9 cellular contexts compared by ENCODE assay signal in the genomic region with DNA sequence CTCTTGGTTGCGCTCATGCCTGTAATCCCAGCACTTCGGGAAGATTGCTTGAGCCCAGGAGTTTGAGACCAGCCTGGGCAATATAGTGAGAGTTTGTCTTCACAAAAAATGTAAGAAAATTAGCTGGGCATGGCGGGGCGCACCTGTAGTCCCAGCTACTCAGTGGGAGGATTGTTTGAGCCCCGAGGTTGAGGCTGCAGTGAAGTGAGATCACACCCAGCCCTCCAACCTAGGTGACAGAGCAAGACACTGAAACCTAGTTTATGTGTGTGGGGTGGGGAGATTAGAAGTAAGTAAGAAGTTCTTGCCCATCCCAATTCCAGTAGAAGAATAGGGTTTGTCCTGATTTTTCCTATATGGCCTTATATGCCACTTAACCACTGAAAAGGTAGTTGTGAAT. TPM values are rescaled to one million over a fixed set of nuclear protein-coding genes. Genes with fewer than 3 reads are reported as not detected.
DNase-seq lines count a peak whose midpoint lies in the region; ATAC-seq, FAIRE-seq and TF ChIP-seq lines count a peak whose summit lies in the region.
"Had no signal": no experiment of that assay in that cellular context is flagged by ENCODE, and none has a peak within 500 bp of the region (broad histone marks: within the 10 kb centered on the region; RNA-seq: fewer than 3 reads in every experiment).

No MANE protein-coding gene starts in this region.

- H3K4me3 ChIP-seq in GM23338 (peak overlapping the region; percentile 88), esophagus squamous epithelium (peak overlapping the region; percentile 78 to 100 (median 85)), skeletal muscle satellite cell (ENCODE audit: low read length) (peak overlapping the region; percentile 94), left lung (peak overlapping the region in 1 of 2 donors; percentile 86)

- no peaks in the 10 kb centered on the region for H3K9me3 ChIP-seq in T-helper 17 cell (ENCODE audit: control insufficient read depth, low read length, poor library complexity, severe bottlenecking)
- no peaks in the 10 kb centered on the region for H3K9me3 ChIP-seq in esophagus squamous epithelium
- H3K9me3 ChIP-seq in skeletal muscle satellite cell (replicated peaks; ENCODE audit: low read length) = no peaks in the 10 kb centered on the region
- H3K9me3 ChIP-seq in left lung = no peaks in the 10 kb centered on the region

- peaks cover 70% of the 10 kb centered on the region for H3K79me2 ChIP-seq in GM23338 (replicated peaks; ENCODE audit: insufficient read depth)

- no peaks in the 10 kb centered on the region for H3K27me3 ChIP-seq in GM23338 (ENCODE audit: insufficient read depth)
- no peaks in the 10 kb centered on the region for H3K27me3 ChIP-seq in esophagus squamous epithelium
- H3K27me3 ChIP-seq in skeletal muscle satellite cell (ENCODE audit: control insufficient read depth, insufficient read depth, low read length) = no peaks in the 10 kb centered on the region
- no peaks in the 10 kb centered on the region for H3K27me3 ChIP-seq in left lung

- H3K4me1 Mint-ChIP-seq in GM23338 (peaks cover 26% of the 10 kb centered on the region), T-helper 17 cell (peaks cover 53% of the 10 kb centered on the region)

- H3K27ac ChIP-seq in GM23338 (ENCODE audit: low read depth) (peak overlapping the region; percentile 88), esophagus squamous epithelium (peak overlapping the region in 3 of 4 donors; percentile 94 to 99 (median 97)), left lung (no peak overlapping the region)

- H3K9me2 ChIP-seq in GM23338 (ENCODE audit: insufficient read depth) = no peaks in the 10 kb centered on the region

- intact Hi-C loops in esophagus squamous epithelium (cut with DNase I) = no loop called here
- intact Hi-C loops in left lung (cut with DNase I) = no loop called here

- no peak for DNase-seq in GM23338 (ENCODE audit: low spot score)
- DNase-seq in T-helper 17 cell = no peak
- no peak for DNase-seq in esophagus squamous epithelium (lab: John Stamatoyannopoulos, UW)
- no peak for DNase-seq in RCC 7860 (ENCODE audit: low spot score)
- DNase-seq in SHP77 treated with DMSO at 0.1 percent for 48 hours (lab: John Stamatoyannopoulos, UW) = no peak
- no peak for DNase-seq in NCI-H2107 treated with DMSO at 0.1 percent for 48 hours (lab: John Stamatoyannopoulos, UW; ENCODE audit: unreplicated experiment)
- DNase-seq in left lung = no peak

- H2AFZ ChIP-seq in GM23338 = no peak overlapping the region

- H3K9ac ChIP-seq in skeletal muscle satellite cell (ENCODE audit: low read depth, low read length) = peak overlapping the region; percentile 99

- H3K27me3 Mint-ChIP-seq in GM23338 (ENCODE audit: insufficient read depth, low read depth, poor library complexity) (peaks cover 24% of the 10 kb centered on the region), T-helper 17 cell (no peaks in the 10 kb centered on the region)

- no peaks in the 10 kb centered on the region for H3K9me3 Mint-ChIP-seq in GM23338

- peak overlapping the region; percentile 98 for H3K4me3 Mint-ChIP-seq in GM23338
- H3K4me3 Mint-ChIP-seq in T-helper 17 cell = peak overlapping the region; percentile 99

- ATAC-seq in GM23338 = no peak
- ATAC-seq in T-helper 17 cell = no peak
- ATAC-seq in left lung = no peak

- peaks cover 63% of the 10 kb centered on the region for H3K36me3 ChIP-seq in GM23338 (ENCODE audit: insufficient read depth)
- H3K36me3 ChIP-seq in esophagus squamous epithelium = peaks cover 0 to 54% (median 6%) of the 10 kb centered on the region in 3 donors
- peaks cover 67% of the 10 kb centered on the region for H3K36me3 ChIP-seq in skeletal muscle satellite cell (ENCODE audit: insufficient read depth, low read length)
- peaks cover 6 to 55% of the 10 kb centered on the region in 2 donors for H3K36me3 ChIP-seq in left lung

- no peak for FAIRE-seq in RCC 7860 (lab: Jason Lieb, UNC)
- FAIRE-seq: islet of Langerhans had no signal

- H3K4me2 ChIP-seq in GM23338 (peak overlapping the region; percentile 83), skeletal muscle satellite cell (ENCODE audit: low read length) (peak overlapping the region; percentile 88)

- no peak for TF ChIP-seq POLR2A in esophagus squamous epithelium (IDR thresholded peaks at IDR 0.05)

- H3K27ac Mint-ChIP-seq in GM23338 = peak overlapping the region; percentile 70; the same call in 1 of the 2 replicates
- peak overlapping the region; percentile 100 for H3K27ac Mint-ChIP-seq in T-helper 17 cell

- H3F3A ChIP-seq in GM23338 (replicated peaks; ENCODE audit: low read depth) = peaks cover 36% of the 10 kb centered on the region

- peaks cover 57% of the 10 kb centered on the region for H4K20me1 ChIP-seq in GM23338 (replicated peaks; ENCODE audit: insufficient read depth)

- H3K36me3 Mint-ChIP-seq in GM23338 (ENCODE audit: low read depth) (peaks cover 70% of the 10 kb centered on the region), T-helper 17 cell (ENCODE audit: low read depth) (peaks cover 8% of the 10 kb centered on the region)

- 31 to 43% methylated on average over 5 of the region's 5 CpGs for WGBS in esophagus squamous epithelium, 2 donors

- peaks cover 22% of the 10 kb centered on the region for H3K4me1 ChIP-seq in GM23338 (ENCODE audit: insufficient read depth)
- H3K4me1 ChIP-seq in esophagus squamous epithelium = peaks cover 26 to 65% (median 44%) of the 10 kb centered on the region in 3 donors
- H3K4me1 ChIP-seq in skeletal muscle satellite cell (ENCODE audit: control insufficient read depth, insufficient read depth, low read length) = peaks cover 45% of the 10 kb centered on the region
- peaks cover 14 to 61% of the 10 kb centered on the region in 2 donors for H3K4me1 ChIP-seq in left lung

- TF ChIP-seq CTCF in GM23338 (conservative IDR thresholded peaks at IDR 0.05; ENCODE audit: low read depth in 2 of 2) (no peak), esophagus squamous epithelium (IDR thresholded peaks at IDR 0.05) (no peak), left lung (IDR thresholded peaks at IDR 0.05) (no peak)

RNA-seq across cellular contexts. Expression of a gene that starts 2.0 kb away (rescaled TPM):
- total RNA-seq in GM23338 (2014; rRNA removed; shearing (Covaris generic)) = 2,030 and 2,182 TPM in 2 replicates
- polyA plus RNA-seq in GM23338 (2016; fragmentation: Nextera tagmentation; extraction: Ambion mirVana) = 3,547 and 4,172 TPM in 2 replicates
- 1,000 to 10,000 TPM; 1,386 to 1,390 TPM for total RNA-seq in T-helper 17 cell
- 1,000 to 10,000 TPM in 3 of 4 donors, 100 to 1,000 TPM in 1; 828 to 2,443 (median 1,463) TPM for total RNA-seq in esophagus squamous epithelium
- total RNA-seq in skeletal muscle satellite cell (2012; rRNA removed) = 1,301 and 1,416 TPM in 2 replicates
- 100 to 1,000 TPM; 695 to 747 TPM for total RNA-seq in left lung

RNA-seq across cellular contexts. Expression of a gene that starts 48.9 kb away (rescaled TPM):
- 6.5 and 15.6 TPM in 2 replicates for total RNA-seq in GM23338 (2014; rRNA removed; shearing (Covaris generic))
- 16.7 and 24.8 TPM in 2 replicates for polyA plus RNA-seq in GM23338 (2016; fragmentation: Nextera tagmentation; extraction: Ambion mirVana)
- under 1 TPM; 0.70 to 0.80 TPM for total RNA-seq in T-helper 17 cell
- total RNA-seq in esophagus squamous epithelium = 10 to 100 TPM in 2 of 4 donors, 1 to 10 TPM in 2; 5.1 to 23.7 (median 9.0) TPM
- 15.5 and 17.7 TPM in 2 replicates for total RNA-seq in skeletal muscle satellite cell (2012; rRNA removed)
- 10 to 100 TPM; 40.3 to 49.7 TPM for total RNA-seq in left lung

Comparison
In these comparisons a context has a peak if more than half of its experiments do, and no peak if none do; other contexts are left out.
1. H3K27ac ChIP-seq: peak in GM23338 (single experiment) and esophagus squamous epithelium (3 of 4); none in left lung (0 of 2).